8 cellular contexts compared by ENCODE assay signal in genomic region chr10:79246606-79247275, GRCh38.
DNase-seq lines count a peak whose midpoint lies in the region; ATAC-seq and TF ChIP-seq lines count a peak whose summit lies in the region.

No MANE protein-coding gene starts in this region.

- WGBS in gastroesophageal sphincter (ENCODE audit: low coverage in 1 of 2), 2 donors: no CpG with 5 or more reads among the region's 14 CpGs
- 52% methylated on average over 12 of the region's 14 CpGs for WGBS in prostate gland

- no peak for TF ChIP-seq EP300 in gastroesophageal sphincter (IDR thresholded peaks at IDR 0.05)

- H3K4me1 ChIP-seq in gastroesophageal sphincter (peaks cover 0 to 98% (median 62%) of the 10 kb centered on the region in 3 donors), prostate gland (replicated peaks) (peaks cover 22% of the 10 kb centered on the region), SJCRH30 (no peaks in the 10 kb centered on the region; the same call in 1 of the 2 replicates)

- H3K27me3 ChIP-seq in gastroesophageal sphincter (no peaks in the 10 kb centered on the region), prostate gland (replicated peaks; ENCODE audit: insufficient read depth) (no peaks in the 10 kb centered on the region), SJCRH30 (no peaks in the 10 kb centered on the region)

- no peak overlapping the region for H3K4me3 Mint-ChIP-seq in CD14-positive monocyte

- H3K27ac ChIP-seq in gastroesophageal sphincter (peak overlapping the region; percentile 3 to 85 (median 81)), prostate gland (peak overlapping the region; percentile 63 to 69), SJCRH30 (no peak overlapping the region)

- peaks cover 0 to 2% (median 0%) of the 10 kb centered on the region in 3 donors for H3K27me3 Mint-ChIP-seq in CD14-positive monocyte (ENCODE audit: low read depth in 3 of 3)

- H3K4me1 Mint-ChIP-seq in CD14-positive monocyte: peaks cover 84% of the 10 kb centered on the region

- H3K4me3 ChIP-seq in gastroesophageal sphincter: no peak overlapping the region
- no peak overlapping the region for H3K4me3 ChIP-seq in prostate gland
- no peak overlapping the region for H3K4me3 ChIP-seq in SJCRH30

- H3K9me3 Mint-ChIP-seq in CD14-positive monocyte: peaks cover 0 to 2% (median 0%) of the 10 kb centered on the region in 7 donors

- no peaks in the 10 kb centered on the region for H3K9me3 ChIP-seq in gastroesophageal sphincter
- H3K9me3 ChIP-seq in prostate gland: no peaks in the 10 kb centered on the region
- H3K9me3 ChIP-seq in SJCRH30 (replicated peaks): no peaks in the 10 kb centered on the region

- intact Hi-C loops in CD14-positive monocyte (cut with micrococcal nuclease) (loop anchor here (5.0 to 10.0 kb wide), 6 partner anchors 48 to 272 kb away; partner anchors contain the start of genes PPIF (in 1 of the 2) and ZCCHC24 (in 1 of the 2)), prostate gland (cut with DNase I) (no loop called here)

- H3K27ac Mint-ChIP-seq in CD14-positive monocyte: peak overlapping the region; percentile 85 to 98 (median 95)

- peaks cover 52% of the 10 kb centered on the region in 2 donors for H3K36me3 Mint-ChIP-seq in CD14-positive monocyte

- TF ChIP-seq POLR2A in gastroesophageal sphincter (IDR thresholded peaks at IDR 0.05): no peak
- no peak for TF ChIP-seq POLR2A in prostate gland (IDR thresholded peaks at IDR 0.05)

- TF ChIP-seq CTCF in CD14-positive monocyte (IDR thresholded peaks at IDR 0.05): no peak
- TF ChIP-seq CTCF in gastroesophageal sphincter (IDR thresholded peaks at IDR 0.05): no peak
- TF ChIP-seq CTCF in prostate gland (IDR thresholded peaks at IDR 0.05): no peak

- ATAC-seq in gastroesophageal sphincter (peak; percentile 58), HG03571 (IDR thresholded peaks at IDR 0.05; ENCODE audit: unreplicated experiment) (no peak)

- no peak for DNase-seq in CD14-positive monocyte (ENCODE audit: low spot score)
- peak; percentile 90 for DNase-seq in RPMI7951 (ENCODE audit: low read depth)
- DNase-seq in prostate gland (ENCODE audit: low spot score): no peak
- no peak for DNase-seq in NCI-H345 (lab: John Stamatoyannopoulos, UW)
- no peak for DNase-seq in NCI-H2081 treated with DMSO at 0.1 percent for 48 hours (lab: John Stamatoyannopoulos, UW)
- DNase-seq in SJCRH30: no peak

- H3K36me3 ChIP-seq in gastroesophageal sphincter (peaks cover 0 to 4% of the 10 kb centered on the region in 2 donors), prostate gland (no peaks in the 10 kb centered on the region), SJCRH30 (no peaks in the 10 kb centered on the region; the same call in 1 of the 2 replicates)
